Comparison of ENCODE assay signal across 22 cellular contexts in the genomic region with DNA sequence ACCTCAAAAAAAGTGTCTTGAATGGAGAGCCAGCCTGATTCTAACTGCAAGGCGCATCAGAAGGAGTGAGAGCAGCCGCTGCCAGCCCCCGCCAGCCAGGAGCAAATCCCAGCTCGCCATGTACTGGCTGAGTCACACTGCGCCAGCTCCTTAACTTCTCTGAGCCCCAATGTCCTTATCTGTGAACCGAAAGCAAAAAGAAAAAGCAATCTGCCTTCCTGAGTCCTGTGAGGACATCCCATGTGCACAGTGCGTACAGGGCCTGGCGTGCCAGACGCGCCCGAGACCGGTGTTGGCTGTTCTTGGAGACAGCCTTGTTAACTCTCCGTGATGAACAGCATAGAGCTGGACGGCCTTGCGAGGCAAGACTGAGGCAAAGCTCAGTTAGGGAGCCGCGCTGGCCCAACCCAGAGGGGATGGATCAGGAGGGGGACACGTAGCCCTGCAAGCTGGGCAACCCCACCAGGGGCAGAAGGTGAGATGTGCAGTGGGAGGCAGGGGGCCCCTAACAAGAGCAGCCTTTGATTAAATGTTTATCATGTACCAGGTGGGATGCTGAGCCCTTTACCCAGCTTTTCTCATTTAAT.
"Had no signal": no experiment of that assay in that cellular context is flagged by ENCODE, and none has a peak within 500 bp of the region (broad histone marks: within the 10 kb centered on the region; RNA-seq: fewer than 3 reads in every experiment).

No MANE protein-coding gene starts in this region.

- DNase-seq: effector memory CD4-positive, alpha-beta T cell; esophagus squamous epithelium; foreskin fibroblast; glutamatergic neuron; islet precursor cell; left cardiac atrium; left ventricle myocardium superior; mesenchymal stem cell; naive B cell; small intestine; stimulated activated CD4-positive, alpha-beta T cell treated with anti-CD3 and anti-CD28 coated beads, Interleukin-12 subunit alpha, Interleukin-12 subunit beta, amount 100 ng/mL, for 4 hours; stimulated activated naive CD8-positive, alpha-beta T cell treated with anti-CD3 and anti-CD28 coated beads, Interleukin-15, Interleukin-2, amounts not matched to agents 100 U/mL and 50 U/mL, for 24 hours; thyroid gland had no signal

- H3K27ac ChIP-seq: epithelial cell of prostate, esophagus squamous epithelium, gastroesophageal sphincter, neutrophil, suprapubic skin, thyroid gland had no signal

- ATAC-seq: gastroesophageal sphincter; stimulated activated naive CD8-positive, alpha-beta T cell treated with anti-CD3 and anti-CD28 coated beads, Interleukin-15, Interleukin-2, amounts not matched to agents 100 U/mL and 50 U/mL, for 24 hours had no signal

- H3K36me3 ChIP-seq: neutrophil had no signal

- H3K27me3 Mint-ChIP-seq: naive B cell, type B pancreatic cell had no signal

- FAIRE-seq: endometrium, small intestine, urothelium cell line had no signal

- H3K4me3 ChIP-seq: esophagus squamous epithelium, gastroesophageal sphincter, lung, suprapubic skin, thyroid gland had no signal

- H3K27me3 ChIP-seq: esophagus squamous epithelium, gastroesophageal sphincter, neutrophil, suprapubic skin, thyroid gland had no signal

- H3K4me1 Mint-ChIP-seq: nephron had no signal

- H3K4me3 Mint-ChIP-seq: nephron, type B pancreatic cell had no signal

- H3K9me3 Mint-ChIP-seq: nephron, type B pancreatic cell had no signal

- H3K27ac Mint-ChIP-seq: naive B cell, nephron had no signal
